In the genomic region with DNA sequence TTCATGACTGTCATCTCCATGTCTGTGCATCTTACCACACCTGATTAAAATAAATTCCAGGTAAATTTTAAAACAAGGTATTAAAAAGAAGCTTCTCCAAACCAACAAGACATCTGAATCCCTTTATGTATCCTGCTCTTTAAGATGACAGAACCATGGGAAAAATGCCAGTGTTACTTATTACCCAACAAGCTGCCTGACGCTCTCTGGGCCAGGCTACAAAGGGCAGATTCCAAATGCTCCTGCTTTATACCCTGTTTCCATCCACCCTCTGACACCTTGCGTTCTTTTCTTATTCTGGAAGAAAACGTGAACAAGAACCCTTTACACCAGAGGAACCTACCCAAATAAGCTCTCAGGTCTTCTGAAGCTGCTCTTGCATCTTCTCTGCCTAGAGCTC, we compare ENCODE assay signal across 20 cellular contexts.
"Had no signal": no experiment of that assay in that cellular context is flagged by ENCODE, and none has a peak within 500 bp of the region (broad histone marks: within the 10 kb centered on the region; RNA-seq: fewer than 3 reads in every experiment).

No MANE protein-coding gene starts in this region.

- DNase-seq: left ventricle myocardium superior; lower lobe of right lung; mammary epithelial cell; mesenchymal stem cell; naive B cell; natural killer cell; nephron progenitor cell; ovary; retina; right cardiac atrium; sigmoid colon; small intestine; spleen; stimulated activated CD4-positive, alpha-beta T cell treated with anti-CD3 and anti-CD28 coated beads, Interleukin-4, amount 100 ng/mL, for 24 hours; stimulated activated naive CD4-positive, alpha-beta T cell; uterus had no signal

- H3K4me1 ChIP-seq: lower lobe of right lung, sigmoid colon, spleen, suprapubic skin, tibial nerve, uterus had no signal

- H3K4me3 ChIP-seq: lower lobe of right lung, ovary, sigmoid colon, spleen, suprapubic skin, thoracic aorta, tibial nerve, uterus had no signal

- H3K27me3 ChIP-seq: ovary, sigmoid colon, tibial nerve, uterus had no signal

- H3K9me3 ChIP-seq: lower lobe of right lung, ovary, sigmoid colon, spleen, suprapubic skin, thoracic aorta, tibial nerve, uterus had no signal

- H3K36me3 ChIP-seq: lower lobe of right lung, ovary, sigmoid colon, spleen, suprapubic skin, thoracic aorta, tibial nerve, uterus had no signal

- H3K27ac ChIP-seq: lower lobe of right lung, ovary, sigmoid colon, spleen, suprapubic skin, thoracic aorta, tibial nerve, uterus had no signal

- ATAC-seq: left ventricle myocardium superior; lower lobe of right lung; natural killer cell; right cardiac atrium; stimulated activated effector memory CD8-positive, alpha-beta T cell treated with anti-CD3 and anti-CD28 coated beads, Interleukin-12 subunit alpha, Interleukin-12 subunit beta, amount 100 ng/mL, for 72 hours had no signal
